In genomic region chr20:46324960-46325703, GRCh38 we compare ENCODE assay signal across 8 cellular contexts. TPM values are rescaled to one million over a fixed set of nuclear protein-coding genes. Genes with fewer than 3 reads are reported as not detected.
DNase-seq lines count a peak whose midpoint lies in the region; ATAC-seq and TF ChIP-seq lines count a peak whose summit lies in the region.

No MANE protein-coding gene starts in this region.

- peak; percentile 31 for DNase-seq in activated naive CD4-positive, alpha-beta T cell treated with anti-CD3 and anti-CD28 coated beads for 36 hours
- DNase-seq in activated naive CD4-positive, alpha-beta T cell treated with anti-CD3 and anti-CD28 coated beads, Interleukin-2, amount 50 U/mL, for 16 hours, result no peak
- peak; percentile 27 for DNase-seq in NCI-H1105 treated with DMSO at 0.1 percent for 48 hours (lab: John Stamatoyannopoulos, UW)
- DNase-seq in colonic mucosa, result peak; percentile 23
- peak; percentile 55 for DNase-seq in testis
- no peak for DNase-seq in NCI-H1092 treated with DMSO at 0.1 percent for 48 hours (lab: John Stamatoyannopoulos, UW)

- H3K27me3 ChIP-seq in colonic mucosa (peaks cover 6% of the 10 kb centered on the region), testis (no peaks in the 10 kb centered on the region)

- no peak overlapping the region for H3K27ac ChIP-seq in colonic mucosa
- no peak overlapping the region for H3K27ac ChIP-seq in testis

- H3K4me3 Mint-ChIP-seq in activated naive CD4-positive, alpha-beta T cell treated with anti-CD3 and anti-CD28 coated beads for 36 hours, result no peak overlapping the region

- CTCF ChIA-PET in activated naive CD4-positive, alpha-beta T cell treated with anti-CD3 and anti-CD28 coated beads for 36 hours (lab: Charles Lee), result interaction anchor here (0.9 to 2.5 kb wide), 3 partner anchors 18 to 24 kb away, joined by 3 to 10 read pairs (median 5); no protein-coding TSS in a partner anchor

- 71 to 80% methylated on average over 6 of the region's 6 CpGs for WGBS in testis, 2 donors

- H3K4me1 ChIP-seq in colonic mucosa, result no peaks in the 10 kb centered on the region
- no peaks in the 10 kb centered on the region for H3K4me1 ChIP-seq in testis

- H3K36me3 ChIP-seq in colonic mucosa (no peaks in the 10 kb centered on the region), testis (ENCODE audit: low read depth, missing control alignments) (no peaks in the 10 kb centered on the region)

- H3K36me3 Mint-ChIP-seq in activated naive CD4-positive, alpha-beta T cell treated with anti-CD3 and anti-CD28 coated beads for 36 hours (ENCODE audit: low read depth), result no peaks in the 10 kb centered on the region

- H3K9me3 Mint-ChIP-seq in activated naive CD4-positive, alpha-beta T cell treated with anti-CD3 and anti-CD28 coated beads for 36 hours, result no peaks in the 10 kb centered on the region

- TF ChIP-seq POLR2A in testis (IDR thresholded peaks at IDR 0.05), result no peak

- peaks cover 15% of the 10 kb centered on the region for H3K27me3 Mint-ChIP-seq in activated naive CD4-positive, alpha-beta T cell treated with anti-CD3 and anti-CD28 coated beads for 36 hours (ENCODE audit: low read depth)

- H3K27ac Mint-ChIP-seq in activated naive CD4-positive, alpha-beta T cell treated with anti-CD3 and anti-CD28 coated beads for 36 hours, result no peak overlapping the region

- H3K4me1 Mint-ChIP-seq in activated naive CD4-positive, alpha-beta T cell treated with anti-CD3 and anti-CD28 coated beads for 36 hours (ENCODE audit: low read depth), result no peaks in the 10 kb centered on the region

- TF ChIP-seq CTCF in colonic mucosa (IDR thresholded peaks at IDR 0.05) (peak; percentile 16), testis (IDR thresholded peaks at IDR 0.05) (no peak)

- H3K9ac ChIP-seq in colonic mucosa (ENCODE audit: low read depth in 2 of 2, low read length in 2 of 2), result no peak overlapping the region

- intact Hi-C loops in activated naive CD4-positive, alpha-beta T cell treated with anti-CD3 and anti-CD28 coated beads for 36 hours (cut with micrococcal nuclease), result no loop called here
- intact Hi-C loops in colonic mucosa (cut with DNase I) (no loop called here), testis (cut with DNase I; ENCODE audit: low total_unique reads) (no loop called here)

- no peaks in the 10 kb centered on the region for H3K9me3 ChIP-seq in colonic mucosa
- no peaks in the 10 kb centered on the region for H3K9me3 ChIP-seq in testis

- H3K4me3 ChIP-seq in colonic mucosa (no peak overlapping the region), testis (no peak overlapping the region)

- ATAC-seq in GM21529 (IDR thresholded peaks at IDR 0.05; ENCODE audit: unreplicated experiment), result no peak
- no peak for ATAC-seq in GM19452 (IDR thresholded peaks at IDR 0.05; ENCODE audit: unreplicated experiment)

RNA-seq across cellular contexts. Expression of gene CDH22, which starts 16.8 kb away (rescaled TPM):
- total RNA-seq in activated naive CD4-positive, alpha-beta T cell treated with anti-CD3 and anti-CD28 coated beads for 36 hours, result under 1 TPM in 1 of 2 experiments, not detected in 1; 0.07 TPM
- total RNA-seq in colonic mucosa (under 1 TPM; 0.12 to 0.13 TPM), testis (1 to 10 TPM; 1.8 to 2.6 TPM)
- 2.6 TPM for polyA plus RNA-seq in testis (ENCODE audit: insufficient read depth, low read depth, low replicate concordance)

Comparison
In these comparisons a context has a peak if more than half of its experiments do, and no peak if none do; other contexts are left out.
1. DNase-seq: peak in activated naive CD4-positive, alpha-beta T cell treated with anti-CD3 and anti-CD28 coated beads for 36 hours (single experiment), NCI-H1105 treated with DMSO at 0.1 percent for 48 hours (single experiment), colonic mucosa (single experiment) and testis (single experiment); none in activated naive CD4-positive, alpha-beta T cell treated with anti-CD3 and anti-CD28 coated beads, Interleukin-2, amount 50 U/mL, for 16 hours (single experiment) and NCI-H1092 treated with DMSO at 0.1 percent for 48 hours (single experiment).